ENCODE assay signal across 8 cellular contexts in the genomic region with DNA sequence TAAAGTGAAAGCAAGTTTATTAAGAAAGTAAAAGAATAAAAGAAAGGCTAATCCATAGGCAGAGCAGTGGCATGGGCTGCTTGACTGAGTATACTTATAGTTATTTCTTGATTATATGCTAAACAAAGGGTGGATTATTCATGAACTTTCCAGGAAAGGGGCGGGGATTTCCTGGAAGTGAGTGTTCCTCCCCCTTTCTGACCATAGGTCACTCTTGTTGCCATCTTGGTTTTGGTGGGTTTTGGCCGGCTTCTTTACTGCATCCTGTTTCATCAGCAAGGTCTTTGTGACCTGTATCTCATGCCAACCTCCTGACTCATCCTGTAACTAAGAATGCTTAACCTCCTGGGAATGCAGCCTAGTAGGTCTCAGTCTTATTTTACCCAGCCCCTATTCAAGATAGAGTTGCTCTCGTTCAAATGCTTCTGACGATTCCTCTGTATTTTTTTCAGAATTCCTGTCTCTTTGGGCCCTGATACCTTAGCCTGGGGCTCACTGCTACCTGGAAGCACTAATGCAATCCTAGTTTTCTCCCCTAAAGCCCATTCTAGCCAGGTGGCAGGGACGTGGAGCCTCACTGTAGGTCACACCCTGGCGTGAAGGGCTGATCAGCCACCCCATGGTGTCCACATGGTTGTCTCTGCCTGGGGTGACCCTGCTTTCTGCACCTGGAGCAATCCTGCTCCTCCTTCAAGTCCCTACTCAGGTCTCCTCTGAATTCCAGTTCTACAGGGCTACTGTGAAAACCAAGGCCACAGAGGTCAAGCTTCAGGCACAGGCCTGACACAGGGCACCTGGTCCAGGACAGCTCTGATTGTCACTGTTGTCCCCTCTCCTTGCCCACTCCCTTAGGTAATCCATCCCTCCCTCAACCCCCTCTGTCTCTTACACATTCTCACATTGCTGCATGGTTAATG. TPM values are rescaled to one million over a fixed set of nuclear protein-coding genes. Genes with fewer than 3 reads are reported as not detected.
DNase-seq lines count a peak whose midpoint lies in the region; ATAC-seq and TF ChIP-seq lines count a peak whose summit lies in the region.

No MANE protein-coding gene starts in this region.

- peak overlapping the region; percentile 89 for H2BK5ac ChIP-seq in trophoblast cell (ENCODE audit: low read depth, low read length, poor library complexity)

- no peak overlapping the region for H3K4me3 ChIP-seq in esophagus muscularis mucosa
- no peak overlapping the region for H3K4me3 ChIP-seq in trophoblast cell (ENCODE audit: low read depth, low read length)

- H4K12ac ChIP-seq in trophoblast cell (ENCODE audit: low read depth, low read length) = peak overlapping the region; percentile 20

- peak overlapping the region; percentile 5 for H2AK5ac ChIP-seq in trophoblast cell (ENCODE audit: low read length)

- peaks cover 11% of the 10 kb centered on the region for H3K79me1 ChIP-seq in trophoblast cell (ENCODE audit: low read length)

- peak overlapping the region; percentile 87 for H4K91ac ChIP-seq in trophoblast cell (ENCODE audit: low read depth, low read length)

- peak; percentile 55 for ATAC-seq in GM19452 (IDR thresholded peaks at IDR 0.05; ENCODE audit: unreplicated experiment)
- ATAC-seq in HG02885 (IDR thresholded peaks at IDR 0.05; ENCODE audit: poor library complexity, unreplicated experiment) = no peak

- peak; percentile 81 for DNase-seq in AG08395 (ENCODE audit: low spot score)
- peak; percentile 99 for DNase-seq in RKO (ENCODE audit: low spot score)
- DNase-seq in esophagus muscularis mucosa (ENCODE audit: extremely low spot score) = no peak
- peak; percentile 94 to 97 for DNase-seq in trophoblast cell
- DNase-seq in superior temporal gyrus (ENCODE audit: extremely low spot score) = no peak
- DNase-seq in NCI-H1436 treated with DMSO at 0.1 percent for 48 hours (lab: John Stamatoyannopoulos, UW) = no peak

- no peak for TF ChIP-seq EP300 in esophagus muscularis mucosa (IDR thresholded peaks at IDR 0.05)

- TF ChIP-seq CTCF in esophagus muscularis mucosa (IDR thresholded peaks at IDR 0.05) = no peak

- peak overlapping the region; percentile 44 for H3K4me2 ChIP-seq in trophoblast cell (ENCODE audit: low read length)

- H3K9me3 ChIP-seq in esophagus muscularis mucosa (no peaks in the 10 kb centered on the region), trophoblast cell (ENCODE audit: insufficient read depth, low read depth, low read length) (no peaks in the 10 kb centered on the region)

- no peak overlapping the region for H3K23ac ChIP-seq in trophoblast cell (ENCODE audit: low read length)

- H3K4ac ChIP-seq in trophoblast cell (ENCODE audit: low read depth, low read length) = peak overlapping the region; percentile 37

- peak overlapping the region; percentile 70 for H2BK12ac ChIP-seq in trophoblast cell (ENCODE audit: low read length)

- peak overlapping the region; percentile 87 for H3K14ac ChIP-seq in trophoblast cell (ENCODE audit: low read length)

- H3K27ac ChIP-seq in esophagus muscularis mucosa (replicated peaks in 1 of 4) (peak overlapping the region; percentile 55 to 63 (median 55)), trophoblast cell (ENCODE audit: low read depth, low read length) (peak overlapping the region; percentile 94)

- H3K27me3 ChIP-seq in esophagus muscularis mucosa (no peaks in the 10 kb centered on the region), trophoblast cell (ENCODE audit: insufficient read depth, low read length) (no peaks in the 10 kb centered on the region)

- H3K4me1 ChIP-seq in esophagus muscularis mucosa (peaks cover 8 to 16% (median 15%) of the 10 kb centered on the region in 4 donors), trophoblast cell (ENCODE audit: control insufficient read depth in 1 of 2, insufficient read depth in 2 of 2, low read length in 2 of 2) (peaks cover 9 to 21% of the 10 kb centered on the region in 2 experiments)

- peaks cover 4% of the 10 kb centered on the region for H3K79me2 ChIP-seq in trophoblast cell (ENCODE audit: control insufficient read depth, insufficient read depth, low read length, poor library complexity)

- peak overlapping the region; percentile 68 for H2AFZ ChIP-seq in trophoblast cell (ENCODE audit: insufficient read depth, low read length, poor library complexity)

- H3K36me3 ChIP-seq in esophagus muscularis mucosa = no peaks in the 10 kb centered on the region
- H3K36me3 ChIP-seq in trophoblast cell (ENCODE audit: control insufficient read depth in 1 of 2, insufficient read depth in 2 of 2, low read length in 2 of 2) = no peaks in the 10 kb centered on the region

- intact Hi-C loops in esophagus muscularis mucosa (cut with DNase I) = no loop called here

- peak overlapping the region; percentile 6 for H3K9ac ChIP-seq in trophoblast cell (ENCODE audit: low read length)

- 45% methylated on average over 5 of the region's 6 CpGs for WGBS in esophagus muscularis mucosa
- WGBS in trophoblast cell (ENCODE audit: extremely low coverage, insufficient coverage, insufficient read length) = no CpG with 5 or more reads among the region's 6 CpGs

- H4K8ac ChIP-seq in trophoblast cell (ENCODE audit: low read depth, low read length) = peak overlapping the region; percentile 73

- no peak for TF ChIP-seq POLR2A in esophagus muscularis mucosa (IDR thresholded peaks at IDR 0.05; ENCODE audit: low read depth)

- peak overlapping the region; percentile 66 for H3K18ac ChIP-seq in trophoblast cell (ENCODE audit: low read length)

- H2BK120ac ChIP-seq in trophoblast cell (ENCODE audit: insufficient read depth, low read length, poor library complexity) = peak overlapping the region; percentile 86

RNA-seq across cellular contexts. Expression of a gene that starts 6.0 kb away (rescaled TPM):
- 10 to 100 TPM; 31.6 to 50.7 (median 41.3) TPM for total RNA-seq in esophagus muscularis mucosa
- 22.9 and 23.5 TPM in 2 replicates for polyA plus RNA-seq in trophoblast cell (2013)

RNA-seq across cellular contexts. Expression of a gene that starts 27.7 kb away (rescaled TPM):
- under 1 TPM in 1 of 4 donors, not detected in 3; 0.34 TPM for total RNA-seq in esophagus muscularis mucosa
- polyA plus RNA-seq in trophoblast cell (2013) = 15.2 and 16.5 TPM in 2 replicates

Comparison
In these comparisons a context has a peak if more than half of its experiments do, and no peak if none do; other contexts are left out.
1. DNase-seq: peak in AG08395 (single experiment), RKO (single experiment) and trophoblast cell (2 of 2); none in esophagus muscularis mucosa (single experiment), superior temporal gyrus (single experiment) and NCI-H1436 treated with DMSO at 0.1 percent for 48 hours (single experiment).